In the genomic region with DNA sequence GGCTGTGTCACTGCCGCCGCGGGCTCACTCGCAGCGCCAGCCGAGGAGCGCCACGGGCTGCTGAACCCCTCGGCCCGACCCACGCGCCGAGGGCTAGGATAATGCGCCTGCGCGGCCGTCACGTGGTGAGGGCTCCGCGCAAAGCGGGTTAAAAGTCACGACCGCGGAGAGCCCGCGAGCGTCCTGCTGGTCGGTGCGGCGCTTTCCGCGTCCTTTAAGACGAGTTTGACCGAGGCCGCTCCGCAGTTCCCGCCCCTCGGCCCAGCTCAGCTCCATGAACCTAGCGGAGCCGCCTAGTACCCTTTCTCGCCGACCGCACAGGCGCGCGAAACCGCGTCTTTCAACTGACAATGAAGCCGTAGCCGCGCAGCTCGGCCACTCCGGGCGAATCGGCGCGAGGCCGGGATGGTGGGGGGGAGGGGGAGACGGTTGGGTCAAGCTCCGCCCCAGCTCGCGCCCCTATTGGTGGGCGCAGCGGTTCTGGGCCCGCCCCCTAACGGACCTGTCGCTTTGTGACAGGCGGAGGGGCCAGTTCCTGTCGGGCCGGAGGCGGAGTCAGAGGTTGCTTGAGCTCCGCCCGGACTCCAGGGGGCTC, we compare ENCODE assay signal across 8 cellular contexts. TPM values are rescaled to one million over a fixed set of nuclear protein-coding genes. Genes with fewer than 3 reads are reported as not detected.
A peak's percentile ranks its signal among the peaks of the same experiment; 100 is the strongest.
DNase-seq lines count a peak whose midpoint lies in the region; ATAC-seq and TF ChIP-seq lines count a peak whose summit lies in the region.

No MANE protein-coding gene starts in this region.

- DNase-seq in DMS53 treated with DMSO at 0.1 percent for 48 hours (lab: John Stamatoyannopoulos, UW; ENCODE audit: unreplicated experiment) (peak; percentile 73), KG1 (lab: John Stamatoyannopoulos, UW) (peak; percentile 97)
- peak; percentile 98 to 99 for DNase-seq in activated T-cell treated with anti-CD3 and anti-CD28 coated beads, Interleukin-2, amount 50 U/mL, for 48 hours
- DNase-seq in stimulated activated CD8-positive, alpha-beta memory T cell treated with anti-CD3 and anti-CD28 coated beads, Interleukin-4, amount 100 ng/mL, for 48 hours, result peak; percentile 99

- no peaks in the 10 kb centered on the region for H3K27me3 ChIP-seq in esophagus (ENCODE audit: control insufficient read depth in 1 of 2, insufficient read depth in 2 of 2, low read length in 2 of 2)
- no peaks in the 10 kb centered on the region for H3K27me3 ChIP-seq in mucosa of stomach (ENCODE audit: control insufficient read depth, insufficient read depth, low read length)

- H3K4me1 ChIP-seq in esophagus (ENCODE audit: control insufficient read depth in 2 of 2, insufficient read depth in 2 of 2, low read length in 1 of 2), result no peaks in the 10 kb centered on the region
- peaks cover 15% of the 10 kb centered on the region for H3K4me1 ChIP-seq in mucosa of stomach (ENCODE audit: control insufficient read depth, insufficient read depth, low read length)

- ATAC-seq in GM21737 (IDR thresholded peaks at IDR 0.05; ENCODE audit: unreplicated experiment), result peak; percentile 88

- 0 to 1% methylated on average over 71 to 73 of the region's 73 CpGs for WGBS in esophagus, 2 donors

- H3K4me3 ChIP-seq in esophagus (ENCODE audit: low read depth in 1 of 2, low read length in 2 of 2), result peak overlapping the region; percentile 99 to 100
- peak overlapping the region; percentile 23 for H3K4me3 ChIP-seq in mucosa of stomach (ENCODE audit: low read length)

- H3K36me3 ChIP-seq in esophagus (ENCODE audit: control insufficient read depth in 2 of 2, insufficient read depth in 2 of 2, low read length in 1 of 2) (no peaks in the 10 kb centered on the region), mucosa of stomach (ENCODE audit: control insufficient read depth, insufficient read depth, low read length) (no peaks in the 10 kb centered on the region)

- H3K9me3 ChIP-seq in esophagus (ENCODE audit: control insufficient read depth in 2 of 2, insufficient read depth in 1 of 2, low read depth in 1 of 2, low read length in 1 of 2) (no peaks in the 10 kb centered on the region), mucosa of stomach (ENCODE audit: control insufficient read depth, low read length) (no peaks in the 10 kb centered on the region)

- H3K9ac ChIP-seq in mucosa of stomach (ENCODE audit: low read length), result peak overlapping the region; percentile 75

- H3K27ac ChIP-seq in esophagus (ENCODE audit: low read depth in 2 of 2, low read length in 1 of 2), result peak overlapping the region; percentile 98 to 99

TF ChIP-seq in PFSK-1, 5 proteins besides CTCF, POLR2A, EP300 and RAD21:
- TF ChIP-seq POLR2AphosphoS5 (IDR thresholded peaks at IDR 0.05; ENCODE audit: low read depth, low read length) (peak; percentile 93), FOXP2 (optimal IDR thresholded peaks at IDR 0.05; ENCODE audit: borderline replicate concordance, extremely low read depth, extremely low read length, insufficient read depth) (peak; percentile 37), TAF1 (IDR thresholded peaks at IDR 0.05; ENCODE audit: borderline replicate concordance, insufficient read depth, low read length) (no peak)
- TF ChIP-seq, protein P1, sequence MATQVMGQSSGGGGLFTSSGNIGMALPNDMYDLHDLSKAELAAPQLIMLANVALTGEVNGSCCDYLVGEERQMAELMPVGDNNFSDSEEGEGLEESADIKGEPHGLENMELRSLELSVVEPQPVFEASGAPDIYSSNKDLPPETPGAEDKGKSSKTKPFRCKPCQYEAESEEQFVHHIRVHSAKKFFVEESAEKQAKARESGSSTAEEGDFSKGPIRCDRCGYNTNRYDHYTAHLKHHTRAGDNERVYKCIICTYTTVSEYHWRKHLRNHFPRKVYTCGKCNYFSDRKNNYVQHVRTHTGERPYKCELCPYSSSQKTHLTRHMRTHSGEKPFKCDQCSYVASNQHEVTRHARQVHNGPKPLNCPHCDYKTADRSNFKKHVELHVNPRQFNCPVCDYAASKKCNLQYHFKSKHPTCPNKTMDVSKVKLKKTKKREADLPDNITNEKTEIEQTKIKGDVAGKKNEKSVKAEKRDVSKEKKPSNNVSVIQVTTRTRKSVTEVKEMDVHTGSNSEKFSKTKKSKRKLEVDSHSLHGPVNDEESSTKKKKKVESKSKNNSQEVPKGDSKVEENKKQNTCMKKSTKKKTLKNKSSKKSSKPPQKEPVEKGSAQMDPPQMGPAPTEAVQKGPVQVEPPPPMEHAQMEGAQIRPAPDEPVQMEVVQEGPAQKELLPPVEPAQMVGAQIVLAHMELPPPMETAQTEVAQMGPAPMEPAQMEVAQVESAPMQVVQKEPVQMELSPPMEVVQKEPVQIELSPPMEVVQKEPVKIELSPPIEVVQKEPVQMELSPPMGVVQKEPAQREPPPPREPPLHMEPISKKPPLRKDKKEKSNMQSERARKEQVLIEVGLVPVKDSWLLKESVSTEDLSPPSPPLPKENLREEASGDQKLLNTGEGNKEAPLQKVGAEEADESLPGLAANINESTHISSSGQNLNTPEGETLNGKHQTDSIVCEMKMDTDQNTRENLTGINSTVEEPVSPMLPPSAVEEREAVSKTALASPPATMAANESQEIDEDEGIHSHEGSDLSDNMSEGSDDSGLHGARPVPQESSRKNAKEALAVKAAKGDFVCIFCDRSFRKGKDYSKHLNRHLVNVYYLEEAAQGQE (IDR thresholded peaks at IDR 0.05; ENCODE audit: insufficient read depth in 1 of 2, low read depth in 2 of 2, low read length in 2 of 2), result peak in 1 of 2 experiments; percentile 26; a peak in 1 of 4 replicates
TF ChIP-seq in PFSK-1: peak in this region for 3.

RNA-seq across cellular contexts. Expression of gene STT3B, which starts 0.6 kb away (rescaled TPM):
- 26.4 TPM for polyA plus RNA-seq in PFSK-1 (2012; ENCODE audit: insufficient read length, low read depth)
- polyA plus RNA-seq in esophagus, result 10 to 100 TPM; 31.1 to 38.4 TPM

Comparison
In these comparisons a context has a peak if more than half of its experiments do, and no peak if none do; other contexts are left out.
1. Peak in every context shown above with its lines: DNase-seq, ATAC-seq, H3K4me3 ChIP-seq and H3K27ac ChIP-seq.